In the genomic region with DNA sequence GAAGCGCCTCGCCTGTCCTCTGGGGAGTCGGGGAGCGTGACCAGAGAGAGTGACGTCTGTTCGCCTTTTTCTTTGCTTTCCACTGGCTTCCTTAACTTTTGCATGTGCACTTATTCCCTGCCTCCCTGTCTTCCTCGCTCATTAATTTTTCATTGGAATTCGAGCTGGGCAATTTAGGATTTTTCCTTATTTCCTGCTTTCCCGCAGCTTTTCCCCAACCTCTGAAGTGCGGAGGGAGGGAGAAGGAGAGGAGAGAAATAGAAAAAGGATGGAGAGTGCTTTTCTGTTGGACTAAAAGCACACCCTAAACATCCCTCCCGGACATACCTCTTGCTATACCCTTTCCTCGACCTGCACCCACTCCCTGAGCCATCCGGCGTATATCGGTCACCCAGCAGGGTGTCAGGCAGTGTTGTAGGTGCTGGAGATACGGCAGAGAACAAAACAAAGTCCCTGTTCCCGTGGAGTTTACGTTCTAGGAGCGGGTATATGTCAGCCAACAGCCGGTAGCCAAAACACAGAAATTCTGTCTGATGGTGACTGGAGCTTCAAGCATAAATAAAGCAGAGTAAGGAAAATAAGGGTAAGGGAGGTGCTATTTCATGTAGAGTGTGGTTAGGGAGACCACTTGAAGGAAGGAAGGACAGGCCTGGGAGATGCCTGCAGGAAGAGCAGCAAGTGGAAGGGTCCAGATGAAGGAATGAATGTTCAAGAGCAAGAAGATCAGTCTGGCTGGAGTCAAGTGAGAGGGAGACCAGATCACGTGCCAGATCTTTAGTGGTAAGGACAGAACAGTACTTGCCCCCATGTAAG, we compare ENCODE assay signal across 8 cellular contexts. TPM values are rescaled to one million over a fixed set of nuclear protein-coding genes. Genes with fewer than 3 reads are reported as not detected.
DNase-seq lines count a peak whose midpoint lies in the region; ATAC-seq and TF ChIP-seq lines count a peak whose summit lies in the region.

No MANE protein-coding gene starts in this region.

- H3K4me3 ChIP-seq in BLaER1 (peak overlapping the region; percentile 96), KMS-11 (IDR thresholded peaks at IDR 0.05; ENCODE audit: insufficient read depth, low read depth, low read length) (no peak overlapping the region), breast epithelium (peak overlapping the region; percentile 96 to 97 (median 96)), mucosa of stomach (ENCODE audit: low read length) (peak overlapping the region; percentile 65)

- no peak for TF ChIP-seq CTCF in KMS-11 (conservative IDR thresholded peaks at IDR 0.05; ENCODE audit: low read depth, low read length)
- no peak for TF ChIP-seq CTCF in breast epithelium (IDR thresholded peaks at IDR 0.05)

- H3K27me3 ChIP-seq in BLaER1 (no peaks in the 10 kb centered on the region), KMS-11 (ENCODE audit: insufficient read depth, low read depth) (no peaks in the 10 kb centered on the region; the same call in 1 of the 2 replicates), breast epithelium (no peaks in the 10 kb centered on the region), mucosa of stomach (ENCODE audit: control insufficient read depth, insufficient read depth, low read length) (no peaks in the 10 kb centered on the region)

- H3K27ac ChIP-seq in BLaER1: peak overlapping the region; percentile 95
- H3K27ac ChIP-seq in KMS-11: no peak overlapping the region; the same call in 1 of the 2 replicates
- peak overlapping the region; percentile 97 to 99 for H3K27ac ChIP-seq in breast epithelium

- peaks cover 11% of the 10 kb centered on the region for H3K36me3 ChIP-seq in BLaER1
- H3K36me3 ChIP-seq in KMS-11 (ENCODE audit: insufficient read depth): 0 out of 2 replicates have a peak, but pooled peaks cover 3% of the 10 kb centered on the region
- no peaks in the 10 kb centered on the region for H3K36me3 ChIP-seq in breast epithelium
- no peaks in the 10 kb centered on the region for H3K36me3 ChIP-seq in mucosa of stomach (ENCODE audit: control insufficient read depth, insufficient read depth, low read length)

- ATAC-seq in GM18505 (IDR thresholded peaks at IDR 0.05; ENCODE audit: unreplicated experiment): no peak
- ATAC-seq in HG02759 (IDR thresholded peaks at IDR 0.05; ENCODE audit: unreplicated experiment): no peak

- peaks cover 35% of the 10 kb centered on the region for H4K20me1 ChIP-seq in BLaER1
- no peaks in the 10 kb centered on the region; the same call in 1 of the 2 replicates for H4K20me1 ChIP-seq in KMS-11 (ENCODE audit: insufficient read depth)

- TF ChIP-seq POLR2A in breast epithelium (IDR thresholded peaks at IDR 0.05) (no peak), GM18505 (IDR thresholded peaks at IDR 0.05; ENCODE audit: borderline replicate concordance, extremely low read depth, insufficient read depth, insufficient read length) (no peak)

- peaks cover 31% of the 10 kb centered on the region for H3K4me1 ChIP-seq in BLaER1
- peaks cover 36% of the 10 kb centered on the region for H3K4me1 ChIP-seq in KMS-11 (ENCODE audit: low read depth, poor library complexity, severe bottlenecking)
- H3K4me1 ChIP-seq in breast epithelium: peaks cover 0 to 16% of the 10 kb centered on the region in 2 donors
- H3K4me1 ChIP-seq in mucosa of stomach (ENCODE audit: control insufficient read depth, insufficient read depth, low read length): peaks cover 26% of the 10 kb centered on the region

- peaks cover 36% of the 10 kb centered on the region for H3K79me2 ChIP-seq in KMS-11 (ENCODE audit: insufficient read depth, low read depth)

- H2AFZ ChIP-seq in KMS-11 (ENCODE audit: low read depth): peak overlapping the region; percentile 70

- peak overlapping the region; percentile 91 for H3K9ac ChIP-seq in BLaER1
- H3K9ac ChIP-seq in KMS-11: peak overlapping the region; percentile 89; the same call in 1 of the 2 replicates
- no peak overlapping the region for H3K9ac ChIP-seq in mucosa of stomach (ENCODE audit: low read length)

- intact Hi-C loops in breast epithelium (cut with DNase I; ENCODE audit: low total_unique reads): no loop called here

- H3K9me3 ChIP-seq in BLaER1 (no peaks in the 10 kb centered on the region; the same call in 1 of the 2 replicates), breast epithelium (no peaks in the 10 kb centered on the region), mucosa of stomach (ENCODE audit: control insufficient read depth, low read length) (no peaks in the 10 kb centered on the region)

- H3K4me2 ChIP-seq in BLaER1 (peak overlapping the region; percentile 91), KMS-11 (peak overlapping the region; percentile 60)

- no peak for DNase-seq in breast epithelium (ENCODE audit: low spot score in 2 of 2)
- no peak for DNase-seq in SIG-M5 (lab: John Stamatoyannopoulos, UW)
- DNase-seq in NCI-H2227 treated with DMSO at 0.1 percent for 48 hours (lab: John Stamatoyannopoulos, UW): no peak

RNA-seq across cellular contexts. Expression of gene ZFR, which starts 0.6 kb away (rescaled TPM):
- 100 to 1,000 TPM in 2 of 3 donors, 10 to 100 TPM in 1; 91.4 to 140 (median 108) TPM for total RNA-seq in breast epithelium
